Comparison of ENCODE assay signal across 27 cellular contexts in the genomic region with DNA sequence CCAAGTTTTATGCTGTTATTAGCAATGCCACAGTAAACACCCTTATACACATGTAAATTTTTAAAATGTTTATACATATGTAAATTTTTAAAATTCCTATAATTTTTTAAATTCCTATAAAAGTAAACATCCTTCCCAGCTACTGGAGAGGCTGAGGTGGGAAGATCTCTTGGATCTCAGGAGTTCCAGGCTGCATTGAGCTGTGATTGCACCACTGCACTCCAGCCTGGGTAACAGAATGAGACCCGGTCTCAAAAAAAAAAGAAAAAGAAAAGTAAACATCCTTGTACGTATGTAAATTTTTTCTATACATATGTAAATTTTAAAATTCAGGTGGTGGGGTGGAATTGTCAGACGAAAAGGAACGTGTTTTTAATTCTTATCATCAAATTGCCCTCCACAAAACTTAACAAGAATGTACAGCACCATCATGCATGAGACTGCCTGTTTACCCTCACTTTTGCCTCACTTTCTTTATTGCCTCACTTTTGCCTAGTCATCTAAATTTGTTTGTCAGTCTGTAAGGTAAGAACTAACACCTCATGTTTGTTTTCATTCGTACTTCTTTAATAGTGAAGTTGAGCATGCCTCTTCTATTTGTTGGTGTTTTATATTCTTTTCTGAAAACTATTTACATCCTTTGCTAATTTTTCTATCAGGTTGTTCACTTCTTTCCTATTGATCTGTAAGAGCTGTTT. TPM values are rescaled to one million over a fixed set of nuclear protein-coding genes. Genes with fewer than 3 reads are reported as not detected.
DNase-seq lines count a peak whose midpoint lies in the region; ATAC-seq, FAIRE-seq and TF ChIP-seq lines count a peak whose summit lies in the region.
"Had no signal": no experiment of that assay in that cellular context is flagged by ENCODE, and none has a peak within 500 bp of the region (broad histone marks: within the 10 kb centered on the region; RNA-seq: fewer than 3 reads in every experiment).

No MANE protein-coding gene starts in this region.

- H2BK5ac ChIP-seq in IMR-90 (ENCODE audit: low read depth, low read length, poor library complexity, severe bottlenecking) (no peak overlapping the region), H1 (ENCODE audit: low read depth, low read length) (no peak overlapping the region; the same call in 1 of the 2 replicates)

- H3K56ac ChIP-seq in IMR-90 (ENCODE audit: extremely low read depth, insufficient read depth, low read length) (no peak overlapping the region), H1 (replicated peaks; ENCODE audit: insufficient read length, low read depth, low read length) (no peak overlapping the region)

- H3K4me2 ChIP-seq in HepG2 (ENCODE audit: low read depth, low read length) (no peak overlapping the region), IMR-90 (ENCODE audit: low read depth, low read length) (no peak overlapping the region), H1 (ENCODE audit: insufficient read depth in 1 of 2, low read depth in 2 of 2, low read length in 2 of 2) (peak overlapping the region; percentile 42 to 51)
- H3K4me2 ChIP-seq: BLaER1, PC-9 had no signal

- no peak overlapping the region for H2BK20ac ChIP-seq in IMR-90 (ENCODE audit: low read depth, low read length)
- no peak overlapping the region for H2BK20ac ChIP-seq in H1 (ENCODE audit: low read length)

- H3K9me1 ChIP-seq in IMR-90 (ENCODE audit: insufficient read depth, low read length), result no peaks in the 10 kb centered on the region

- H4K8ac ChIP-seq in IMR-90 (ENCODE audit: low read depth in 2 of 2, low read length in 2 of 2) (no peak overlapping the region), H1 (ENCODE audit: extremely low read depth, insufficient read depth, low read length) (no peak overlapping the region)

- FAIRE-seq in HepG2 (lab: Jason Lieb, UNC) (no peak), H1 (lab: Jason Lieb, UNC) (peak; percentile 13), small intestine (lab: Jason Lieb, UNC) (peak; percentile 79)
- FAIRE-seq: D721Med had no signal

- H3K27ac Mint-ChIP-seq in nephron progenitor cell, result no peak overlapping the region
- H3K27ac Mint-ChIP-seq: CD4-positive, alpha-beta T cell; IgD-negative memory B cell; T-cell had no signal

- no peak overlapping the region for H4K5ac ChIP-seq in IMR-90 (ENCODE audit: low read depth, low read length)
- peak overlapping the region; percentile 72 for H4K5ac ChIP-seq in H1 (ENCODE audit: insufficient read length, low read depth, low read length)

- TF ChIP-seq EP300 in HepG2 (IDR thresholded peaks at IDR 0.05; ENCODE audit: low read depth in 2 of 2, low read length in 2 of 2) (no peak), HepG2 (CRISPR knock-in tag; IDR thresholded peaks at IDR 0.05; ENCODE audit: borderline replicate concordance) (no peak), H1 (IDR thresholded peaks at IDR 0.05; ENCODE audit: borderline replicate concordance in 1 of 2, low read depth in 2 of 2, low read length in 2 of 2) (no peak)

- WGBS in HepG2 (ENCODE audit: low lambda C conversion rate), result 3% methylated on average over 5 of the region's 5 CpGs
- 22% methylated on average over 5 of the region's 5 CpGs for WGBS in right lobe of liver (ENCODE audit: insufficient coverage, low coverage, low lambda C conversion rate, missing lambda C conversion rate)
- WGBS in IMR-90 (ENCODE audit: extremely low coverage in 2 of 2, insufficient read length in 1 of 2), 2 experiments, result no CpG with 5 or more reads among the region's 5 CpGs
- 0% methylated on average over 4 of the region's 5 CpGs; no CpG with 5 or more reads in 1 of the 2 experiments for WGBS in H1 (ENCODE audit: extremely low coverage in 1 of 2, insufficient coverage in 1 of 2, insufficient read length in 1 of 2, insufficient replicate concordance in 2 of 2, low coverage in 1 of 2, low lambda C conversion rate in 2 of 2, missing lambda C conversion rate in 1 of 2), 2 experiments
- WGBS in small intestine, 3 donors, result 16 to 18% (median 17%) methylated on average over 5 of the region's 5 CpGs

- H3K4me1 ChIP-seq in HepG2 (ENCODE audit: insufficient read depth, low read length) (no peaks in the 10 kb centered on the region), right lobe of liver (no peaks in the 10 kb centered on the region), IMR-90 (ENCODE audit: control insufficient read depth, insufficient read depth, low read length) (no peaks in the 10 kb centered on the region), H1 (replicated peaks in 1 of 4; ENCODE audit: control insufficient read depth in 3 of 4, insufficient read depth in 4 of 4, low read length in 3 of 4) (peaks cover 0 to 3% (median 1%) of the 10 kb centered on the region in 4 experiments; a peak in 4 of 7 replicates), small intestine (ENCODE audit: control insufficient read depth in 2 of 2, insufficient read depth in 1 of 2, low read depth in 1 of 2, low read length in 1 of 2) (no peaks in the 10 kb centered on the region)
- H3K4me1 ChIP-seq: BLaER1 had no signal

- H3K23me2 ChIP-seq in H1 (ENCODE audit: low read depth, low read length), result no peaks in the 10 kb centered on the region

- no TSS peak for BruUV-seq in HepG2 (replicated peaks; lab: Mats Ljungman, UMichigan)
- no TSS peak for BruUV-seq in IMR-90 (replicated peaks; lab: Mats Ljungman, UMichigan)

- ATAC-seq in HepG2, result no peak
- no peak for ATAC-seq in right lobe of liver
- no peak for ATAC-seq in IMR-90 (ENCODE audit: low read depth)
- ATAC-seq: T-cell had no signal

- H3K36me3 Mint-ChIP-seq in nephron progenitor cell (ENCODE audit: low read depth), result peaks cover 10% of the 10 kb centered on the region
- H3K36me3 Mint-ChIP-seq: IgD-negative memory B cell, T-cell had no signal

- intact Hi-C loops in HepG2 (cut with micrococcal nuclease; ENCODE audit: unreplicated experiment) (no loop called here), right lobe of liver (cut with DNase I) (no loop called here), IMR-90 (cut with micrococcal nuclease) (no loop called here)

- H3K36me3 ChIP-seq in HepG2 (replicated peaks in 1 of 2; ENCODE audit: control insufficient read depth in 1 of 2, insufficient read depth in 2 of 2, low read length in 2 of 2) (no peaks in the 10 kb centered on the region), right lobe of liver (no peaks in the 10 kb centered on the region), IMR-90 (ENCODE audit: control insufficient read depth, insufficient read depth, low read length) (no peaks in the 10 kb centered on the region), H1 (ENCODE audit: control insufficient read depth in 2 of 4, insufficient read depth in 4 of 4, low read length in 3 of 4) (peaks cover 5 to 37% (median 23%) of the 10 kb centered on the region in 4 experiments; a peak in 7 of 8 replicates), small intestine (ENCODE audit: control insufficient read depth in 2 of 2, insufficient read depth in 2 of 2, low read length in 2 of 2) (no peaks in the 10 kb centered on the region)

- TF ChIP-seq CTCF in HepG2 (CRISPR knock-in tag; IDR thresholded peaks at IDR 0.05) (no peak), right lobe of liver (IDR thresholded peaks at IDR 0.05) (no peak), IMR-90 (conservative IDR thresholded peaks at IDR 0.05; ENCODE audit: low read depth, low read length) (no peak), H1 (IDR thresholded peaks at IDR 0.05; ENCODE audit: control extremely low read depth in 1 of 3, insufficient read depth in 1 of 3, low read depth in 1 of 3, low read length in 3 of 3) (no peak), nephron progenitor cell (IDR thresholded peaks at IDR 0.05) (no peak)

- no peak for TF ChIP-seq POLR2A in HepG2 (IDR thresholded peaks at IDR 0.05; ENCODE audit: insufficient read depth in 1 of 2, low read depth in 2 of 2, low read length in 2 of 2)
- no peak for TF ChIP-seq POLR2A in right lobe of liver (IDR thresholded peaks at IDR 0.05)
- no peak for TF ChIP-seq POLR2A in IMR-90 (IDR thresholded peaks at IDR 0.05; ENCODE audit: low read depth, low read length)
- TF ChIP-seq POLR2A in H1 (IDR thresholded peaks at IDR 0.05; ENCODE audit: control extremely low read depth in 1 of 2, low read depth in 2 of 2, low read length in 2 of 2), result no peak

- H3K23ac ChIP-seq in IMR-90 (ENCODE audit: low read depth, low read length), result no peak overlapping the region
- H3K23ac ChIP-seq in H1 (ENCODE audit: insufficient read length), result no peak overlapping the region

- H3K9ac ChIP-seq in HepG2 (ENCODE audit: insufficient read depth, low read depth, low read length) (no peak overlapping the region), IMR-90 (ENCODE audit: low read depth, low read length) (no peak overlapping the region), H1 (replicated peaks in 1 of 4; ENCODE audit: extremely low read depth in 1 of 4, low read depth in 3 of 4, low read length in 3 of 4) (peak overlapping the region in 2 of 4 experiments; percentile 61 to 71; a peak in 2 of 7 replicates)
- H3K9ac ChIP-seq: BLaER1 had no signal

- H3K27me3 Mint-ChIP-seq in nephron progenitor cell (ENCODE audit: low read depth, poor library complexity), result peaks cover 12% of the 10 kb centered on the region

- no peak overlapping the region for H2BK12ac ChIP-seq in H1 (ENCODE audit: low read depth, low read length)

- H3K27ac ChIP-seq in HepG2 (ENCODE audit: extremely low read length, insufficient read depth, low read length) (no peak overlapping the region), right lobe of liver (no peak overlapping the region), IMR-90 (ENCODE audit: insufficient read depth, low read length) (no peak overlapping the region), H1 (ENCODE audit: low read depth, low read length) (peak overlapping the region; percentile 70; the same call in 1 of the 2 replicates), small intestine (ENCODE audit: low read depth in 1 of 2, low read length in 1 of 2) (no peak overlapping the region)
- H3K27ac ChIP-seq: BLaER1, PC-9 had no signal

- H3K79me1 ChIP-seq in IMR-90 (ENCODE audit: low read depth in 1 of 2, low read length in 2 of 2), result no peaks in the 10 kb centered on the region
- peaks cover 4% of the 10 kb centered on the region for H3K79me1 ChIP-seq in H1 (ENCODE audit: low read depth, low read length)

- H4K20me1 ChIP-seq in HepG2 (ENCODE audit: insufficient read depth, low read length) (no peaks in the 10 kb centered on the region), IMR-90 (ENCODE audit: insufficient read depth, low read length) (no peaks in the 10 kb centered on the region), H1 (replicated peaks in 1 of 2; ENCODE audit: control insufficient read depth in 1 of 2, insufficient read depth in 2 of 2, low read length in 2 of 2) (no peaks in the 10 kb centered on the region)

- TF ChIP-seq RAD21 in HepG2 (CRISPR knock-in tag; IDR thresholded peaks at IDR 0.05) (no peak), IMR-90 (IDR thresholded peaks at IDR 0.05; ENCODE audit: low read length) (no peak), H1 (IDR thresholded peaks at IDR 0.05 in 1 of 2, conservative IDR thresholded peaks at IDR 0.05 in 1 of 2; ENCODE audit: low read depth in 2 of 2, low read length in 2 of 2) (no peak)

- H4K91ac ChIP-seq in IMR-90 (ENCODE audit: insufficient read depth, low read depth, low read length), result no peak overlapping the region
- no peak overlapping the region for H4K91ac ChIP-seq in H1 (replicated peaks; ENCODE audit: insufficient read length, low read length)

- DNase-seq in HepG2 (ENCODE audit: low spot score) (no peak), right lobe of liver (no peak), IMR-90 (no peak), H1 (ENCODE audit: low read depth in 1 of 2, low spot score in 2 of 2) (no peak), small intestine (no peak), NCI-H2196 treated with DMSO at 0.1 percent for 48 hours (lab: John Stamatoyannopoulos, UW; ENCODE audit: unreplicated experiment) (no peak), nephron progenitor cell (no peak), amniotic stem cell (lab: John Stamatoyannopoulos, UW) (no peak)
- DNase-seq: CD4-positive, alpha-beta T cell; HCEC 1CT; NCI-H1092 treated with DMSO at 0.1 percent for 48 hours; NCI-H1436 treated with DMSO at 0.1 percent for 48 hours; NCI-H187 treated with DMSO at 0.1 percent for 48 hours; NCI-H2107; NCI-H446; NCI-H526; PC-9; Right ventricle myocardium superior; T-cell had no signal

- no peak overlapping the region for H2BK120ac ChIP-seq in IMR-90 (ENCODE audit: low read depth, low read length)
- H2BK120ac ChIP-seq in H1 (replicated peaks; ENCODE audit: low read depth, low read length), result no peak overlapping the region

- H3K9me3 Mint-ChIP-seq in nephron progenitor cell, result peaks cover 29% of the 10 kb centered on the region
- H3K9me3 Mint-ChIP-seq: CD4-positive, alpha-beta T cell; T-cell had no signal

- H3K4ac ChIP-seq in IMR-90 (ENCODE audit: low read depth, low read length), result no peak overlapping the region
- H3K4ac ChIP-seq in H1 (replicated peaks; ENCODE audit: insufficient read length, low read depth, low read length), result no peak overlapping the region

- CTCF ChIA-PET in HepG2 (lab: Yijun Ruan, JAX; ENCODE audit: low intra/inter-chr PET ratio, low total read pairs), result no interaction called here
- CTCF ChIA-PET in IMR-90 (lab: Yijun Ruan, JAX), result interaction anchor here (0.9 kb wide), 1 partner anchor 10 kb away, joined by 3 read pairs; no protein-coding TSS in a partner anchor
- CTCF ChIA-PET in H1 (lab: Charles Lee; ENCODE audit: partially characterized antibody), result interaction anchor here (1.2 kb wide), 2 partner anchors 14 to 48 kb away, joined by 5 read pairs; no protein-coding TSS in a partner anchor

- H3K27me3 ChIP-seq in HepG2 (ENCODE audit: control insufficient read depth in 1 of 2, insufficient read depth in 2 of 2, low read length in 2 of 2) (peaks cover 0 to 8% of the 10 kb centered on the region in 2 experiments; a peak in 1 of 5 replicates), right lobe of liver (no peaks in the 10 kb centered on the region), IMR-90 (ENCODE audit: control insufficient read depth, insufficient read depth, low read length) (peaks cover 17% of the 10 kb centered on the region), H1 (replicated peaks in 1 of 4; ENCODE audit: control insufficient read depth in 3 of 4, extremely low read depth in 1 of 4, insufficient read depth in 3 of 4, low read length in 3 of 4) (no peaks in the 10 kb centered on the region), small intestine (ENCODE audit: control insufficient read depth in 2 of 2, insufficient read depth in 2 of 2, low read length in 2 of 2) (no peaks in the 10 kb centered on the region)

- H2AK9ac ChIP-seq in IMR-90 (replicated peaks; ENCODE audit: low read depth, low read length, poor library complexity), result no peak overlapping the region

- H2AFZ ChIP-seq in HepG2 (ENCODE audit: low read length), result no peak overlapping the region
- no peak overlapping the region for H2AFZ ChIP-seq in IMR-90 (replicated peaks; ENCODE audit: low read length, poor library complexity)
- H2AFZ ChIP-seq in H1 (ENCODE audit: low read length), result no peak overlapping the region
- H2AFZ ChIP-seq: PC-9 had no signal

- H3K14ac ChIP-seq in IMR-90 (replicated peaks; ENCODE audit: low read depth, low read length), result no peak overlapping the region
- no peak overlapping the region for H3K14ac ChIP-seq in H1 (ENCODE audit: insufficient read length)

- H2AK5ac ChIP-seq in IMR-90 (ENCODE audit: low read depth, low read length), result no peak overlapping the region
- no peak overlapping the region; the same call in 1 of the 2 replicates for H2AK5ac ChIP-seq in H1 (ENCODE audit: low read depth, low read length)

- no peak overlapping the region for H3K18ac ChIP-seq in IMR-90 (ENCODE audit: low read depth, low read length)
- no peak overlapping the region for H3K18ac ChIP-seq in H1 (ENCODE audit: extremely low read depth, low read length)

- in situ Hi-C loops in HepG2 (cut with HindIII; ENCODE audit: extremely low pct_ligation_motif_present, low pct_unique_long_range_greater_than_20kb) (no loop called here), IMR-90 (cut with MboI; ENCODE audit: low sequenced_read_pairs) (no loop called here)

- POLR2A ChIA-PET in HepG2 (lab: Yijun Ruan, JAX) (no interaction called here), IMR-90 (lab: Charles Lee; ENCODE audit: unreplicated experiment) (no interaction called here), H1 (lab: Charles Lee; ENCODE audit: partially characterized antibody) (interaction anchor here (0.7 to 3.7 kb wide), 3 partner anchors 8 to 420 kb away, joined by 3 to 32 read pairs (median 4); partner anchors contain the start of gene SLC7A3)

- no peak overlapping the region for H3K4me3 ChIP-seq in HepG2 (replicated peaks in 1 of 3; ENCODE audit: insufficient read depth in 1 of 3, low read depth in 2 of 3, low read length in 3 of 3)
- H3K4me3 ChIP-seq in right lobe of liver, result no peak overlapping the region
- H3K4me3 ChIP-seq in IMR-90 (ENCODE audit: insufficient read depth, low read depth, low read length), result no peak overlapping the region
- peak overlapping the region in 1 of 4 experiments; percentile 48; a peak in 3 of 8 replicates for H3K4me3 ChIP-seq in H1 (ENCODE audit: extremely low read depth in 1 of 4, insufficient read depth in 2 of 4, low read depth in 3 of 4, low read length in 4 of 4)
- H3K4me3 ChIP-seq in small intestine (ENCODE audit: low read depth in 1 of 2, low read length in 2 of 2), result no peak overlapping the region
- H3K4me3 ChIP-seq: BLaER1, PC-9 had no signal

- H3K4me3 Mint-ChIP-seq in nephron progenitor cell, result no peak overlapping the region
- H3K4me3 Mint-ChIP-seq: CD4-positive, alpha-beta T cell; IgD-negative memory B cell; T-cell had no signal

- no peak overlapping the region for H2BK15ac ChIP-seq in IMR-90 (ENCODE audit: low read depth, low read length)
- H2BK15ac ChIP-seq in H1 (ENCODE audit: low read length), result no peak overlapping the region

- dilution Hi-C loops in IMR-90 (cut with HindIII; ENCODE audit: low sequenced_read_pairs, unreplicated experiment), result no loop called here

- H3K79me2 ChIP-seq in HepG2 (ENCODE audit: insufficient read depth, low read length) (no peaks in the 10 kb centered on the region), H1 (ENCODE audit: control insufficient read depth in 1 of 2, insufficient read depth in 2 of 2, low read length in 2 of 2) (peaks cover 0 to 4% of the 10 kb centered on the region in 2 experiments; a peak in 2 of 4 replicates)

- no peaks in the 10 kb centered on the region for H3K9me3 ChIP-seq in HepG2 (ENCODE audit: low read length)
- H3K9me3 ChIP-seq in right lobe of liver, result no peaks in the 10 kb centered on the region
- peaks cover under 1% of the 10 kb centered on the region; the same call in 1 of the 2 replicates for H3K9me3 ChIP-seq in IMR-90 (ENCODE audit: control insufficient read depth, insufficient read depth, low read length)
- no peaks in the 10 kb centered on the region for H3K9me3 ChIP-seq in H1 (ENCODE audit: insufficient read depth in 2 of 2, low read depth in 1 of 2, low read length in 1 of 2)
- no peaks in the 10 kb centered on the region for H3K9me3 ChIP-seq in small intestine (ENCODE audit: control insufficient read depth, low read depth)
- H3K9me3 ChIP-seq: BLaER1 had no signal

- no peaks in the 10 kb centered on the region for H3K4me1 Mint-ChIP-seq in nephron progenitor cell

RNA-seq across cellular contexts. Expression of gene SLC7A3, which starts 8.0 kb away (rescaled TPM):
- total RNA-seq in HepG2 (2016; rRNA removed; fragmentation: Illumina TruSeq; extraction: Trizol) (not detected in 2 replicates), right lobe of liver (not detected), IMR-90 (2012; rRNA removed) (not detected in 2 replicates)
- not detected in 2 replicates for total RNA-seq in HepG2 (2016; cell fraction: cytosol; rRNA removed; fragmentation: Illumina TruSeq; extraction: Trizol; ENCODE audit: low read depth)
- total RNA-seq in HepG2 (2016; cell fraction: insoluble cytoplasmic fraction; rRNA removed; fragmentation: Illumina TruSeq; extraction: Trizol), result not detected in 2 replicates
- not detected in 2 replicates for total RNA-seq in HepG2 (2016; cell fraction: membrane; rRNA removed; fragmentation: Illumina TruSeq; extraction: Trizol)
- not detected in 2 replicates for total RNA-seq in HepG2 (2016; cell fraction: nucleus; rRNA removed; fragmentation: Illumina TruSeq; extraction: Trizol)
- polyA plus RNA-seq in HepG2 (2011; rRNA removed) (not detected in 2 replicates), IMR-90 (2012; rRNA removed) (not detected in 2 replicates), H1 (2011; rRNA removed) (306 and 471 TPM in 2 replicates), small intestine (under 1 TPM in 1 of 3 donors, not detected in 2; 0.07 TPM)
- polyA plus RNA-seq in HepG2 (2011; cell fraction: cytosol; rRNA removed), result 0.01 TPM in 1 of 2 replicates, not detected in the other
- polyA plus RNA-seq in HepG2 (2011; cell fraction: nucleus; rRNA removed), result not detected in 2 replicates
- 0.08 TPM in 1 of 2 replicates, not detected in the other for polyA plus RNA-seq in HepG2 (2012)
- not detected in 2 replicates for polyA plus RNA-seq in HepG2 (2016; cell fraction: cytosol; fragmentation: Illumina TruSeq; extraction: Trizol; ENCODE audit: low read depth)
- polyA plus RNA-seq in HepG2 (2016; cell fraction: insoluble cytoplasmic fraction; fragmentation: Illumina TruSeq; extraction: Trizol; ENCODE audit: low read depth), result not detected in 2 replicates
- polyA plus RNA-seq in HepG2 (2016; cell fraction: membrane; fragmentation: Illumina TruSeq; extraction: Trizol; ENCODE audit: low read depth), result not detected in 2 replicates
- not detected in 2 replicates for polyA plus RNA-seq in HepG2 (2016; cell fraction: nucleus; fragmentation: Illumina TruSeq; extraction: Trizol; ENCODE audit: insufficient read depth, low read depth)
- polyA minus RNA-seq in HepG2 (2011; rRNA and poly(A)+ RNA removed; ENCODE audit: low replicate concordance), result 0.14 and 0.23 TPM in 2 replicates
- polyA minus RNA-seq in HepG2 (2011; cell fraction: cytosol; rRNA and poly(A)+ RNA removed), result not detected in 2 replicates
- not detected in 2 replicates for polyA minus RNA-seq in HepG2 (2011; cell fraction: nucleus; rRNA and poly(A)+ RNA removed)
- polyA plus RNA-seq in IMR-90 (2012; cell fraction: cytosol; rRNA removed), result not detected in 2 replicates
- polyA plus RNA-seq in IMR-90 (2012; cell fraction: nucleus; rRNA removed; ENCODE audit: low replicate concordance), result not detected in 2 replicates
- 218 and 222 TPM in 2 replicates for total RNA-seq in H1 (2021; fragmentation: NEBNext Ultra II Directional; extraction: Animal tissue kit (Norgen Biotek cat#: 25700))
- polyA plus RNA-seq in H1 (2011; cell fraction: cytosol; rRNA removed), result 246 TPM
- 790 TPM for polyA plus RNA-seq in H1 (2011; cell fraction: nucleus; rRNA removed)
- 185 to 232 TPM (median 195 TPM) in 4 replicates for polyA plus RNA-seq in H1 (2012, experiment 1 of 2)
- 228 TPM for polyA plus RNA-seq in H1 (2012, experiment 2 of 2)
- polyA plus RNA-seq in H1 (2013, experiment 1 of 2), result 241 TPM
- polyA plus RNA-seq in H1 (2013, experiment 2 of 2), result 203 TPM
- 446 and 484 TPM in 2 replicates for polyA minus RNA-seq in H1 (2011; rRNA and poly(A)+ RNA removed)
- polyA minus RNA-seq in H1 (2011; cell fraction: cytosol; rRNA and poly(A)+ RNA removed), result 137 TPM
- polyA minus RNA-seq in H1 (2011; cell fraction: nucleus; rRNA and poly(A)+ RNA removed), result 168 TPM
- total RNA-seq: A172; CD4-positive, alpha-beta T cell; G401; HT-29; PC-9; Right ventricle myocardium superior; RPMI7951 had no signal
- polyA plus RNA-seq: AG04450, IgD-negative memory B cell had no signal

RNA-seq across cellular contexts. Expression of gene TEX11, which starts 14.4 kb away (rescaled TPM):
- total RNA-seq in HepG2 (2016; rRNA removed; fragmentation: Illumina TruSeq; extraction: Trizol) (not detected in 2 replicates), right lobe of liver (under 1 TPM in 1 of 6 experiments, not detected in 5; 0.09 TPM), IMR-90 (2012; rRNA removed) (not detected in 2 replicates)
- total RNA-seq in HepG2 (2016; cell fraction: cytosol; rRNA removed; fragmentation: Illumina TruSeq; extraction: Trizol; ENCODE audit: low read depth), result not detected in 2 replicates
- total RNA-seq in HepG2 (2016; cell fraction: insoluble cytoplasmic fraction; rRNA removed; fragmentation: Illumina TruSeq; extraction: Trizol), result not detected in 2 replicates
- total RNA-seq in HepG2 (2016; cell fraction: membrane; rRNA removed; fragmentation: Illumina TruSeq; extraction: Trizol), result not detected in 2 replicates
- total RNA-seq in HepG2 (2016; cell fraction: nucleus; rRNA removed; fragmentation: Illumina TruSeq; extraction: Trizol), result not detected in 2 replicates
- polyA plus RNA-seq in HepG2 (2011; rRNA removed) (not detected in 2 replicates), IMR-90 (2012; rRNA removed) (not detected in 2 replicates), H1 (2011; rRNA removed) (0.05 and 0.11 TPM in 2 replicates), small intestine (under 1 TPM in 2 of 3 donors, not detected in 1; 0.04 to 0.54 TPM)
- polyA plus RNA-seq in HepG2 (2011; cell fraction: cytosol; rRNA removed), result not detected in 2 replicates
- not detected in 2 replicates for polyA plus RNA-seq in HepG2 (2011; cell fraction: nucleus; rRNA removed)
- not detected in 2 replicates for polyA plus RNA-seq in HepG2 (2012)
- polyA plus RNA-seq in HepG2 (2016; cell fraction: cytosol; fragmentation: Illumina TruSeq; extraction: Trizol; ENCODE audit: low read depth), result not detected in 2 replicates
- not detected in 2 replicates for polyA plus RNA-seq in HepG2 (2016; cell fraction: insoluble cytoplasmic fraction; fragmentation: Illumina TruSeq; extraction: Trizol; ENCODE audit: low read depth)
- polyA plus RNA-seq in HepG2 (2016; cell fraction: membrane; fragmentation: Illumina TruSeq; extraction: Trizol; ENCODE audit: low read depth), result not detected in 2 replicates
- not detected in 2 replicates for polyA plus RNA-seq in HepG2 (2016; cell fraction: nucleus; fragmentation: Illumina TruSeq; extraction: Trizol; ENCODE audit: insufficient read depth, low read depth)
- not detected in 2 replicates for polyA minus RNA-seq in HepG2 (2011; rRNA and poly(A)+ RNA removed; ENCODE audit: low replicate concordance)
- not detected in 2 replicates for polyA minus RNA-seq in HepG2 (2011; cell fraction: cytosol; rRNA and poly(A)+ RNA removed)
- polyA minus RNA-seq in HepG2 (2011; cell fraction: nucleus; rRNA and poly(A)+ RNA removed), result not detected in 2 replicates
- polyA plus RNA-seq in IMR-90 (2012; cell fraction: cytosol; rRNA removed), result not detected in 2 replicates
- polyA plus RNA-seq in IMR-90 (2012; cell fraction: nucleus; rRNA removed; ENCODE audit: low replicate concordance), result not detected in 2 replicates
- total RNA-seq in H1 (2021; fragmentation: NEBNext Ultra II Directional; extraction: Animal tissue kit (Norgen Biotek cat#: 25700)), result 0.61 and 0.74 TPM in 2 replicates
- polyA plus RNA-seq in H1 (2011; cell fraction: cytosol; rRNA removed), result 0.28 TPM
- 0.13 TPM for polyA plus RNA-seq in H1 (2011; cell fraction: nucleus; rRNA removed)
- polyA plus RNA-seq in H1 (2012, experiment 1 of 2), result 0.14 to 0.49 TPM (median 0.32 TPM) in 4 replicates
- not detected for polyA plus RNA-seq in H1 (2012, experiment 2 of 2)
- polyA plus RNA-seq in H1 (2013, experiment 1 of 2), result 0.57 TPM
- 0.44 TPM for polyA plus RNA-seq in H1 (2013, experiment 2 of 2)
- polyA minus RNA-seq in H1 (2011; rRNA and poly(A)+ RNA removed), result 0.09 and 0.12 TPM in 2 replicates
- not detected for polyA minus RNA-seq in H1 (2011; cell fraction: cytosol; rRNA and poly(A)+ RNA removed)
- polyA minus RNA-seq in H1 (2011; cell fraction: nucleus; rRNA and poly(A)+ RNA removed), result 0.30 TPM
- total RNA-seq: A172; CD4-positive, alpha-beta T cell; G401; HT-29; PC-9; Right ventricle myocardium superior; T-cell had no signal
- polyA plus RNA-seq: AG04450, IgD-negative memory B cell had no signal

Comparison
In these comparisons a context has a peak if more than half of its experiments do, and no peak if none do; other contexts are left out.
1. H3K4me2 ChIP-seq: peak in H1 (2 of 2); none in HepG2 (single experiment) and IMR-90 (single experiment).
2. RNA of gene SLC7A3, which starts 8.0 kb away (total RNA-seq): 218 to 222 TPM in H1; not detected in HepG2, not detected in right lobe of liver and not detected in IMR-90; every median in the first group is over 100 times any median in the second.
3. Of the 41 proteins assayed by ChIP-seq in both HepG2 and H1: peak only in HepG2: MAFK; only in H1: CEBPB; in both: none; in neither: 39.